ENCODE assay signal across 8 cellular contexts in genomic region chr17:48577330-48577945, GRCh38. TPM values are rescaled to one million over a fixed set of nuclear protein-coding genes. Genes with fewer than 3 reads are reported as not detected.
DNase-seq lines count a peak whose midpoint lies in the region; ATAC-seq and TF ChIP-seq lines count a peak whose summit lies in the region.

No MANE protein-coding gene starts in this region.

- H2AK5ac ChIP-seq in mesenchymal stem cell (ENCODE audit: low read length, severe bottlenecking), result no peak overlapping the region

- peaks cover 51% of the 10 kb centered on the region for H3K4me1 Mint-ChIP-seq in activated naive CD8-positive, alpha-beta T cell treated with anti-CD3 and anti-CD28 coated beads, Interleukin-2, amount 50 U/mL, for 24 hours

- H3K4me3 Mint-ChIP-seq in activated naive CD8-positive, alpha-beta T cell treated with anti-CD3 and anti-CD28 coated beads, Interleukin-2, amount 50 U/mL, for 24 hours, result peak overlapping the region; percentile 79

- peak overlapping the region; percentile 60 for H3K4me2 ChIP-seq in mesenchymal stem cell (ENCODE audit: low read length, poor library complexity, severe bottlenecking)

- H3K36me3 Mint-ChIP-seq in activated naive CD8-positive, alpha-beta T cell treated with anti-CD3 and anti-CD28 coated beads, Interleukin-2, amount 50 U/mL, for 24 hours (ENCODE audit: low read depth), result no peaks in the 10 kb centered on the region

- CTCF ChIA-PET in AG04449 (lab: Yijun Ruan, JAX), result interaction anchor here (1.0 to 1.3 kb wide), 2 partner anchors 35 to 226 kb away, joined by 3 to 5 read pairs; no protein-coding TSS in a partner anchor

- H2BK120ac ChIP-seq in mesenchymal stem cell (ENCODE audit: low read depth, low read length), result peak overlapping the region; percentile 62

- H3K18ac ChIP-seq in mesenchymal stem cell (ENCODE audit: low read depth in 1 of 2, low read length in 2 of 2), result peak overlapping the region; percentile 58 to 95

- H3K4ac ChIP-seq in mesenchymal stem cell (ENCODE audit: low read depth in 1 of 2, low read length in 2 of 2), result peak overlapping the region; percentile 84 to 98

- peaks cover 5% of the 10 kb centered on the region for H3K79me1 ChIP-seq in mesenchymal stem cell (replicated peaks; ENCODE audit: low read length, poor library complexity, severe bottlenecking)

- H4K91ac ChIP-seq in mesenchymal stem cell (ENCODE audit: low read length), result no peak overlapping the region

- peaks cover 44% of the 10 kb centered on the region for H3K27me3 Mint-ChIP-seq in activated naive CD8-positive, alpha-beta T cell treated with anti-CD3 and anti-CD28 coated beads, Interleukin-2, amount 50 U/mL, for 24 hours

- H4K8ac ChIP-seq in mesenchymal stem cell (ENCODE audit: low read length), result peak overlapping the region; percentile 81

- H3K9ac ChIP-seq in mesenchymal stem cell (ENCODE audit: low read length), result peak overlapping the region; percentile 90

- peak overlapping the region; percentile 70 for H2BK15ac ChIP-seq in mesenchymal stem cell (ENCODE audit: low read depth, poor library complexity, severe bottlenecking)

- ATAC-seq in HG02678 (IDR thresholded peaks at IDR 0.05; ENCODE audit: unreplicated experiment) (peak; percentile 3), GM18502 (IDR thresholded peaks at IDR 0.05; ENCODE audit: poor library complexity, unreplicated experiment) (no peak)
- peak; percentile 6 for ATAC-seq in activated naive CD8-positive, alpha-beta T cell treated with anti-CD3 and anti-CD28 coated beads, Interleukin-2, amount 50 U/mL, for 24 hours

- no peak for TF ChIP-seq CTCF in AG04449 (IDR thresholded peaks at IDR 0.05; ENCODE audit: insufficient read depth, low read length, missing control alignments)

- peaks cover 38% of the 10 kb centered on the region for H3K4me1 ChIP-seq in mesenchymal stem cell (ENCODE audit: control insufficient read depth, insufficient read depth, low read depth, low read length)

- no peaks in the 10 kb centered on the region for H3K9me3 Mint-ChIP-seq in activated naive CD8-positive, alpha-beta T cell treated with anti-CD3 and anti-CD28 coated beads, Interleukin-2, amount 50 U/mL, for 24 hours

- POLR2A ChIA-PET in AG04449 (lab: Yijun Ruan, JAX), result interaction anchor here (1.0 to 2.8 kb wide), 10 partner anchors 10 to 94 kb away, joined by 3 to 16 read pairs (median 6); partner anchors contain the start of gene HOXB5

- H3K27me3 ChIP-seq in mesenchymal stem cell (ENCODE audit: control insufficient read depth in 1 of 2, insufficient read depth in 1 of 2, low read length in 2 of 2), result peaks cover 0 to 4% of the 10 kb centered on the region in 2 experiments

- WGBS in mesenchymal stem cell, result 0% methylated on average over 8 of the region's 19 CpGs

- no peak for DNase-seq in AG04449 (ENCODE audit: low read depth, low spot score)
- DNase-seq in activated naive CD8-positive, alpha-beta T cell treated with anti-CD3 and anti-CD28 coated beads, Interleukin-2, amount 50 U/mL, for 24 hours, result no peak
- DNase-seq in mesenchymal stem cell, result peak; percentile 75
- no peak for DNase-seq in stimulated activated CD4-positive, alpha-beta T cell treated with anti-CD3 and anti-CD28 coated beads, Interleukin-12 subunit alpha, Interleukin-12 subunit beta, amount 100 ng/mL, for 4 hours
- DNase-seq in retina, result no peak
- no peak for DNase-seq in SHP77 (lab: John Stamatoyannopoulos, UW)

- H3K36me3 ChIP-seq in mesenchymal stem cell (ENCODE audit: control insufficient read depth in 1 of 2, insufficient read depth in 2 of 2, low read depth in 1 of 2, low read length in 2 of 2), result peaks cover 10 to 11% of the 10 kb centered on the region in 2 experiments

- no peak overlapping the region for H2BK5ac ChIP-seq in mesenchymal stem cell (ENCODE audit: low read depth, low read length, poor library complexity, severe bottlenecking)

- peak overlapping the region; percentile 49 for H3K27ac Mint-ChIP-seq in activated naive CD8-positive, alpha-beta T cell treated with anti-CD3 and anti-CD28 coated beads, Interleukin-2, amount 50 U/mL, for 24 hours

- peak overlapping the region in 1 of 2 experiments; percentile 91 for H3K23ac ChIP-seq in mesenchymal stem cell (ENCODE audit: low read length in 2 of 2)

- H3K14ac ChIP-seq in mesenchymal stem cell (ENCODE audit: low read length in 2 of 2), result peak overlapping the region in 1 of 2 experiments; percentile 97

- peak overlapping the region; percentile 37 for H3K27ac ChIP-seq in mesenchymal stem cell (ENCODE audit: low read length, poor library complexity, severe bottlenecking)

- H3K4me3 ChIP-seq in AG04449 (ENCODE audit: low read depth, low read length) (peak overlapping the region; percentile 78), mesenchymal stem cell (ENCODE audit: insufficient read depth in 1 of 2, low read depth in 1 of 2, low read length in 2 of 2) (peak overlapping the region; percentile 69 to 96)

- H2AFZ ChIP-seq in mesenchymal stem cell (ENCODE audit: low read depth, low read length), result no peak overlapping the region

- peak overlapping the region in 1 of 2 experiments; percentile 89 for H2BK12ac ChIP-seq in mesenchymal stem cell (ENCODE audit: low read length in 2 of 2)

- H3K9me3 ChIP-seq in mesenchymal stem cell (ENCODE audit: control insufficient read depth, low read length), result no peaks in the 10 kb centered on the region

RNA-seq across cellular contexts. Expression of gene HOXB4, which starts 0.7 kb away (rescaled TPM):
- 5.9 TPM for polyA plus RNA-seq in mesenchymal stem cell (2013, experiment 1 of 2)
- polyA plus RNA-seq in mesenchymal stem cell (2013, experiment 2 of 2), result 5.9 TPM

RNA-seq across cellular contexts. Expression of gene HOXB3, which starts 12.6 kb away (rescaled TPM):
- polyA plus RNA-seq in mesenchymal stem cell (2013, experiment 1 of 2), result 39.4 TPM
- 35.7 TPM for polyA plus RNA-seq in mesenchymal stem cell (2013, experiment 2 of 2)

RNA-seq across cellular contexts. Expression of gene HOXB5, which starts 16.1 kb away (rescaled TPM):
- polyA plus RNA-seq in mesenchymal stem cell (2013, experiment 1 of 2), result 15.0 TPM
- polyA plus RNA-seq in mesenchymal stem cell (2013, experiment 2 of 2), result 14.1 TPM

RNA-seq across cellular contexts. Expression of gene HOXB6, which starts 27.3 kb away (rescaled TPM):
- polyA plus RNA-seq in mesenchymal stem cell (2013, experiment 1 of 2), result 37.1 TPM
- polyA plus RNA-seq in mesenchymal stem cell (2013, experiment 2 of 2), result 35.9 TPM

RNA-seq across cellular contexts. Expression of gene HOXB2, which starts 32.5 kb away (rescaled TPM):
- polyA plus RNA-seq in mesenchymal stem cell (2013, experiment 1 of 2), result 51.3 TPM
- polyA plus RNA-seq in mesenchymal stem cell (2013, experiment 2 of 2), result 53.0 TPM
